13 cellular contexts compared by ENCODE assay signal in genomic region chr20:3804254-3804751, GRCh38. TPM values are rescaled to one million over a fixed set of nuclear protein-coding genes. Genes with fewer than 3 reads are reported as not detected.
DNase-seq lines count a peak whose midpoint lies in the region; ATAC-seq and TF ChIP-seq lines count a peak whose summit lies in the region.
"Had no signal": no experiment of that assay in that cellular context is flagged by ENCODE, and none has a peak within 500 bp of the region (broad histone marks: within the 10 kb centered on the region; RNA-seq: fewer than 3 reads in every experiment).

No MANE protein-coding gene starts in this region.

- ATAC-seq in GM18870 (IDR thresholded peaks at IDR 0.05; ENCODE audit: unreplicated experiment) = no peak
- no peak for ATAC-seq in natural killer cell

- no peak for TF ChIP-seq POLR2A in transverse colon (IDR thresholded peaks at IDR 0.05)

- H3K4me3 Mint-ChIP-seq in activated T-cell treated with anti-CD3 and anti-CD28 coated beads, Interleukin-2, amount 50 U/mL, for 24 hours = no peak overlapping the region
- no peak overlapping the region for H3K4me3 Mint-ChIP-seq in activated CD4-positive, alpha-beta memory T cell treated with anti-CD3 and anti-CD28 coated beads, Interleukin-2, amount 10 ng/mL, durations not matched to agents 7 days and 5 days
- no peak overlapping the region for H3K4me3 Mint-ChIP-seq in natural killer cell

- CTCF ChIA-PET in activated CD4-positive, alpha-beta memory T cell treated with anti-CD3 and anti-CD28 coated beads, Interleukin-2, amount 10 ng/mL, durations not matched to agents 7 days and 5 days (lab: Charles Lee) = interaction anchor here (0.8 kb wide), 1 partner anchor 16 kb away, joined by 5 read pairs; the partner anchor contains the start of gene AP5S1

- in situ Hi-C loops in transverse colon (cut with MboI; ENCODE audit: low pct_ligation_motif_present in 1 of 4, low pct_unique_long_range_greater_than_20kb in 1 of 4, low sequenced_read_pairs in 3 of 4) = no loop called here

- no peak for TF ChIP-seq EP300 in transverse colon (IDR thresholded peaks at IDR 0.05; ENCODE audit: low read depth)

- no peak overlapping the region for H3K4me3 ChIP-seq in transverse colon

- H3K36me3 ChIP-seq in transverse colon = peaks cover 0 to 12% (median 0%) of the 10 kb centered on the region in 4 donors

- H3K27ac Mint-ChIP-seq in activated T-cell treated with anti-CD3 and anti-CD28 coated beads, Interleukin-2, amount 50 U/mL, for 24 hours = peak overlapping the region; percentile 79
- peak overlapping the region; percentile 72 for H3K27ac Mint-ChIP-seq in activated CD4-positive, alpha-beta memory T cell treated with anti-CD3 and anti-CD28 coated beads, Interleukin-2, amount 10 ng/mL, durations not matched to agents 7 days and 5 days
- peak overlapping the region in 1 of 2 donors; percentile 73 for H3K27ac Mint-ChIP-seq in natural killer cell

- no peaks in the 10 kb centered on the region for H3K9me3 ChIP-seq in transverse colon

- H3K27ac ChIP-seq in transverse colon = peak overlapping the region; percentile 96 to 97 (median 96)

- TF ChIP-seq CTCF in transverse colon (IDR thresholded peaks at IDR 0.05) (no peak), natural killer cell (IDR thresholded peaks at IDR 0.05) (no peak)

- no peaks in the 10 kb centered on the region for H3K9me3 Mint-ChIP-seq in activated T-cell treated with anti-CD3 and anti-CD28 coated beads, Interleukin-2, amount 50 U/mL, for 24 hours
- no peaks in the 10 kb centered on the region for H3K9me3 Mint-ChIP-seq in activated CD4-positive, alpha-beta memory T cell treated with anti-CD3 and anti-CD28 coated beads, Interleukin-2, amount 10 ng/mL, durations not matched to agents 7 days and 5 days
- no peaks in the 10 kb centered on the region for H3K9me3 Mint-ChIP-seq in natural killer cell

- intact Hi-C loops in transverse colon (cut with DNase I; ENCODE audit: low total_unique reads) = no loop called here
- intact Hi-C loops in natural killer cell (cut with micrococcal nuclease) = no loop called here

- POLR2A ChIA-PET in activated CD4-positive, alpha-beta memory T cell treated with anti-CD3 and anti-CD28 coated beads, Interleukin-2, amount 10 ng/mL, durations not matched to agents 7 days and 5 days (lab: Charles Lee) = interaction anchor here (0.8 to 2.1 kb wide), 4 partner anchors 8 to 18 kb away, joined by 3 to 12 read pairs (median 6); partner anchors contain the start of genes AP5S1, CDC25B and CENPB

- peaks cover 77% of the 10 kb centered on the region for H3K36me3 Mint-ChIP-seq in activated T-cell treated with anti-CD3 and anti-CD28 coated beads, Interleukin-2, amount 50 U/mL, for 24 hours (ENCODE audit: low read depth)
- peaks cover 88% of the 10 kb centered on the region for H3K36me3 Mint-ChIP-seq in activated CD4-positive, alpha-beta memory T cell treated with anti-CD3 and anti-CD28 coated beads, Interleukin-2, amount 10 ng/mL, durations not matched to agents 7 days and 5 days (ENCODE audit: low read depth)
- H3K36me3 Mint-ChIP-seq in natural killer cell = peaks cover 19% of the 10 kb centered on the region

- peaks cover 73% of the 10 kb centered on the region for H3K4me1 Mint-ChIP-seq in activated T-cell treated with anti-CD3 and anti-CD28 coated beads, Interleukin-2, amount 50 U/mL, for 24 hours (ENCODE audit: low read depth)
- peaks cover 85% of the 10 kb centered on the region for H3K4me1 Mint-ChIP-seq in activated CD4-positive, alpha-beta memory T cell treated with anti-CD3 and anti-CD28 coated beads, Interleukin-2, amount 10 ng/mL, durations not matched to agents 7 days and 5 days
- H3K4me1 Mint-ChIP-seq in natural killer cell = peaks cover 22 to 58% of the 10 kb centered on the region in 2 donors

- peaks cover 27 to 56% (median 44%) of the 10 kb centered on the region in 4 donors for H3K4me1 ChIP-seq in transverse colon

- DNase-seq in activated T-cell treated with anti-CD3 and anti-CD28 coated beads, Interleukin-2, amount 50 U/mL, for 24 hours = no peak
- DNase-seq in activated T-cell treated with anti-CD3 and anti-CD28 coated beads, Interleukin-2, amount 50 U/mL, for 48 hours = no peak
- DNase-seq in activated CD4-positive, alpha-beta memory T cell treated with anti-CD3 and anti-CD28 coated beads, Interleukin-2, amount 10 ng/mL, durations not matched to agents 7 days and 5 days = no peak
- DNase-seq in iris pigment epithelial cell (ENCODE audit: low read depth) (peak; percentile 39), transverse colon (no peak), natural killer cell (no peak), NCI-H2081 treated with DMSO at 0.1 percent for 48 hours (lab: John Stamatoyannopoulos, UW) (no peak)
- DNase-seq: activated CD4-positive, CD25-positive, alpha-beta regulatory T cell; cortex of kidney; NCI-H226; stimulated activated CD4-positive, alpha-beta T cell treated with anti-CD3 and anti-CD28 coated beads, Interleukin-2, amount 100 ng/mL, for 48 hours had no signal

- no peaks in the 10 kb centered on the region for H3K27me3 Mint-ChIP-seq in activated T-cell treated with anti-CD3 and anti-CD28 coated beads, Interleukin-2, amount 50 U/mL, for 24 hours
- no peaks in the 10 kb centered on the region for H3K27me3 Mint-ChIP-seq in activated CD4-positive, alpha-beta memory T cell treated with anti-CD3 and anti-CD28 coated beads, Interleukin-2, amount 10 ng/mL, durations not matched to agents 7 days and 5 days
- no peaks in the 10 kb centered on the region for H3K27me3 Mint-ChIP-seq in natural killer cell (ENCODE audit: low read depth in 2 of 2)

- 70 to 83% methylated on average over 2 to 11 of the region's 11 CpGs for WGBS in transverse colon (ENCODE audit: low coverage in 1 of 2), 2 donors

- no peaks in the 10 kb centered on the region for H3K27me3 ChIP-seq in transverse colon

RNA-seq across cellular contexts. Expression of gene CDC25B, which starts 8.2 kb away (rescaled TPM):
- total RNA-seq in activated CD4-positive, alpha-beta memory T cell treated with anti-CD3 and anti-CD28 coated beads, Interleukin-2, amount 10 ng/mL, durations not matched to agents 7 days and 5 days = 100 to 1,000 TPM; 452 to 454 TPM
- total RNA-seq in transverse colon (10 to 100 TPM; 14.1 to 89.4 (median 39.5) TPM), natural killer cell (100 to 1,000 TPM; 123 to 147 (median 143) TPM)

RNA-seq across cellular contexts. Expression of gene AP5S1, which starts 16.0 kb away (rescaled TPM):
- 10 to 100 TPM; 12.7 to 15.5 TPM for total RNA-seq in activated CD4-positive, alpha-beta memory T cell treated with anti-CD3 and anti-CD28 coated beads, Interleukin-2, amount 10 ng/mL, durations not matched to agents 7 days and 5 days
- total RNA-seq in transverse colon (10 to 100 TPM in 3 of 4 donors, 1 to 10 TPM in 1; 9.1 to 38.5 (median 17.0) TPM), natural killer cell (10 to 100 TPM in 2 of 3 donors, 1 to 10 TPM in 1; 7.9 to 12.3 (median 12.1) TPM)

RNA-seq across cellular contexts. Expression of gene CENPB, which starts 17.8 kb away (rescaled TPM):
- 10 to 100 TPM; 67.0 to 68.0 TPM for total RNA-seq in activated CD4-positive, alpha-beta memory T cell treated with anti-CD3 and anti-CD28 coated beads, Interleukin-2, amount 10 ng/mL, durations not matched to agents 7 days and 5 days
- total RNA-seq in transverse colon (10 to 100 TPM; 66.6 to 83.1 (median 72.8) TPM), natural killer cell (10 to 100 TPM; 46.7 to 62.6 (median 55.4) TPM)

RNA-seq across cellular contexts. Expression of gene SPEF1, which starts 23.1 kb away (rescaled TPM):
- total RNA-seq in activated CD4-positive, alpha-beta memory T cell treated with anti-CD3 and anti-CD28 coated beads, Interleukin-2, amount 10 ng/mL, durations not matched to agents 7 days and 5 days = not detected
- total RNA-seq in transverse colon = under 1 TPM in 1 of 4 donors, not detected in 3; 0.14 TPM
- total RNA-seq in natural killer cell = under 1 TPM in 1 of 3 donors, not detected in 2; 0.23 TPM
- total RNA-seq: liver had no signal

RNA-seq across cellular contexts. Expression of gene ADISSP, which starts 36.8 kb away (rescaled TPM):
- total RNA-seq in activated CD4-positive, alpha-beta memory T cell treated with anti-CD3 and anti-CD28 coated beads, Interleukin-2, amount 10 ng/mL, durations not matched to agents 7 days and 5 days = 10 to 100 TPM; 20.7 to 23.4 TPM
- 10 to 100 TPM in 3 of 4 donors, 1 to 10 TPM in 1; 3.0 to 19.9 (median 16.3) TPM for total RNA-seq in transverse colon
- 10 to 100 TPM; 10.1 to 13.5 (median 12.3) TPM for total RNA-seq in natural killer cell
